22 cellular contexts compared by ENCODE assay signal in genomic region chr21:34906401-34906800, GRCh38.
DNase-seq lines count a peak whose midpoint lies in the region; ATAC-seq and TF ChIP-seq lines count a peak whose summit lies in the region.
"Had no signal": no experiment of that assay in that cellular context is flagged by ENCODE, and none has a peak within 500 bp of the region (broad histone marks: within the 10 kb centered on the region; RNA-seq: fewer than 3 reads in every experiment).

No MANE protein-coding gene starts in this region.

- peaks cover 25% of the 10 kb centered on the region for H3K36me3 Mint-ChIP-seq in CD4-positive, alpha-beta T cell (ENCODE audit: low read depth)

- no peak for DNase-seq in CD4-positive, alpha-beta T cell
- DNase-seq in HL-60 (ENCODE audit: low read depth in 1 of 2, low spot score in 1 of 2) (no peak), erythroblast (lab: John Stamatoyannopoulos, UW) (peak; percentile 28 to 47), OCI-M2 (lab: John Stamatoyannopoulos, UW; ENCODE audit: unreplicated experiment) (no peak), NCI-H2107 (lab: John Stamatoyannopoulos, UW) (no peak)
- DNase-seq: Caco-2, DMS 273 treated with DMSO at 0.1 percent for 48 hours, DMS79 treated with DMSO at 0.1 percent for 48 hours, GM23248, H9, MV-4-11, NCI-H1105 treated with DMSO at 0.1 percent for 48 hours, NCI-H2029 treated with DMSO at 0.1 percent for 48 hours, NCI-H2171, NCI-H345, NCI-H524, NCI-H774, SJCRH30 had no signal

- no peaks in the 10 kb centered on the region for H3K27me3 Mint-ChIP-seq in CD4-positive, alpha-beta T cell

- H3K9me3 Mint-ChIP-seq in CD4-positive, alpha-beta T cell: no peaks in the 10 kb centered on the region
- H3K9me3 Mint-ChIP-seq: H9 had no signal

- TF ChIP-seq POLR2A in erythroblast (IDR thresholded peaks at IDR 0.05; ENCODE audit: low read length): no peak

- intact Hi-C loops in CD4-positive, alpha-beta T cell (cut with DNase I, micrococcal nuclease): no loop called here

- H3K4me1 Mint-ChIP-seq in CD4-positive, alpha-beta T cell (ENCODE audit: low read depth): peaks cover 79% of the 10 kb centered on the region

- H3K4me3 Mint-ChIP-seq in CD4-positive, alpha-beta T cell: no peak overlapping the region
- H3K4me3 Mint-ChIP-seq: H9 had no signal

- no peak overlapping the region for H3K27ac ChIP-seq in CD4-positive, alpha-beta T cell (ENCODE audit: low read depth, low read length)
- peak overlapping the region; percentile 96 for H3K27ac ChIP-seq in HL-60 (replicated peaks)
- H3K27ac ChIP-seq: GM23248, KMS-11, SJCRH30 had no signal

- ATAC-seq in CD4-positive, alpha-beta T cell (ENCODE audit: poor library complexity): no peak
- ATAC-seq in GM19463 (IDR thresholded peaks at IDR 0.05; ENCODE audit: unreplicated experiment): no peak
- no peak for ATAC-seq in HG02885 (IDR thresholded peaks at IDR 0.05; ENCODE audit: poor library complexity, unreplicated experiment)
- ATAC-seq: GM12878 had no signal

- CTCF ChIA-PET in CD4-positive, alpha-beta T cell (lab: Charles Lee): interaction anchor here (1.9 kb wide), 1 partner anchor 17 kb away, joined by 5 read pairs; no protein-coding TSS in a partner anchor

- no peaks in the 10 kb centered on the region for H3K9me3 ChIP-seq in CD4-positive, alpha-beta T cell (ENCODE audit: control insufficient read depth, low read length)
- H3K9me3 ChIP-seq: Caco-2 had no signal

- no peaks in the 10 kb centered on the region for H3K27me3 ChIP-seq in CD4-positive, alpha-beta T cell (ENCODE audit: control insufficient read depth, insufficient read depth, low read length)
- no peaks in the 10 kb centered on the region for H3K27me3 ChIP-seq in HL-60 (ENCODE audit: insufficient read depth, poor library complexity, severe bottlenecking)
- H3K27me3 ChIP-seq: SJCRH30 had no signal

- TF ChIP-seq CTCF in CD4-positive, alpha-beta T cell (IDR thresholded peaks at IDR 0.05): no peak
- TF ChIP-seq CTCF in HL-60 (IDR thresholded peaks at IDR 0.05; ENCODE audit: insufficient read depth, low read length): no peak

- peak overlapping the region; percentile 65 for H3K27ac Mint-ChIP-seq in CD4-positive, alpha-beta T cell
- H3K27ac Mint-ChIP-seq: H9 had no signal

- H3K4me3 ChIP-seq in HL-60 (replicated peaks; ENCODE audit: insufficient read depth, low read length): no peak overlapping the region
- H3K4me3 ChIP-seq: GM12878, GM23248, SJCRH30 had no signal

- POLR2A ChIA-PET in CD4-positive, alpha-beta T cell (lab: Charles Lee): interaction anchor here (0.9 to 2.0 kb wide), 2 partner anchors 28 to 67 kb away, joined by 3 to 6 read pairs; no protein-coding TSS in a partner anchor

Comparison
In these comparisons a context has a peak if more than half of its experiments do, and no peak if none do; other contexts are left out.
1. DNase-seq: peak in erythroblast (2 of 2); none in CD4-positive, alpha-beta T cell (0 of 10), HL-60 (0 of 2), OCI-M2 (single experiment) and NCI-H2107 (single experiment).